Comparison of ENCODE assay signal across 9 cellular contexts in genomic region chr3:47113669-47114365, GRCh38. TPM values are rescaled to one million over a fixed set of nuclear protein-coding genes. Genes with fewer than 3 reads are reported as not detected.
DNase-seq lines count a peak whose midpoint lies in the region; ATAC-seq, FAIRE-seq and TF ChIP-seq lines count a peak whose summit lies in the region.
"Had no signal": no experiment of that assay in that cellular context is flagged by ENCODE, and none has a peak within 500 bp of the region (broad histone marks: within the 10 kb centered on the region; RNA-seq: fewer than 3 reads in every experiment).

No MANE protein-coding gene starts in this region.

- TF ChIP-seq CTCF in brain microvascular endothelial cell (IDR thresholded peaks at IDR 0.05; ENCODE audit: low read depth, low read length, missing control alignments), result no peak

- peak; percentile 95 to 96 for ATAC-seq in naive B cell (ENCODE audit: low read depth in 2 of 2)
- ATAC-seq in GM21381 (IDR thresholded peaks at IDR 0.05; ENCODE audit: unreplicated experiment), result no peak
- no peak for ATAC-seq in HG03460 (IDR thresholded peaks at IDR 0.05; ENCODE audit: unreplicated experiment)
- no peak for ATAC-seq in HG02852 (IDR thresholded peaks at IDR 0.05; ENCODE audit: unreplicated experiment)

- no peak overlapping the region for H3K4me3 ChIP-seq in brain microvascular endothelial cell (ENCODE audit: low read depth, low read length)

- peak overlapping the region; percentile 29 to 86 (median 60) for H3K27ac Mint-ChIP-seq in naive B cell

- no peaks in the 10 kb centered on the region for H3K27me3 ChIP-seq in brain microvascular endothelial cell (replicated peaks)

- FAIRE-seq in GM18507 (lab: Jason Lieb, UNC), result peak; percentile 65

- DNase-seq in GM18507 (ENCODE audit: extremely low spot score, insufficient read length, low read depth) (no peak), NOMO-1 (lab: John Stamatoyannopoulos, UW; ENCODE audit: unreplicated experiment in 2 of 2) (peak; percentile 27 to 85), brain microvascular endothelial cell (peak; percentile 38), naive B cell (peak; percentile 31), amygdala (lab: John Stamatoyannopoulos, UW) (no peak)
- DNase-seq: NCI-H446 had no signal

- H3K27me3 Mint-ChIP-seq in naive B cell, result no peaks in the 10 kb centered on the region

- peaks cover 0 to 12% of the 10 kb centered on the region in 2 donors for H3K36me3 Mint-ChIP-seq in naive B cell

- peak overlapping the region; percentile 81 for H3K27ac ChIP-seq in brain microvascular endothelial cell

- peak overlapping the region in 2 of 8 donors; percentile 7 to 26 for H3K4me3 Mint-ChIP-seq in naive B cell

- in situ Hi-C loops in brain microvascular endothelial cell (cut with HindIII; ENCODE audit: low pct_ligation_motif_present, low sequenced_read_pairs), result no loop called here

- peaks cover 21 to 32% (median 23%) of the 10 kb centered on the region in 3 donors for H3K4me1 Mint-ChIP-seq in naive B cell

- peaks cover 14% of the 10 kb centered on the region for H3K36me3 ChIP-seq in brain microvascular endothelial cell (replicated peaks)

- H3K9me3 Mint-ChIP-seq in naive B cell, result no peaks in the 10 kb centered on the region

RNA-seq across cellular contexts. Expression of gene SETD2, which starts 50.1 kb away (rescaled TPM):
- 10 to 100 TPM in 5 of 6 donors, 1 to 10 TPM in 1; 7.0 to 41.3 (median 19.6) TPM for polyA plus RNA-seq in naive B cell (ENCODE audit: low read depth in 6 of 6)

Comparison
In these comparisons a context has a peak if more than half of its experiments do, and no peak if none do; other contexts are left out.
1. DNase-seq: peak in NOMO-1 (2 of 2), brain microvascular endothelial cell (single experiment) and naive B cell (single experiment); none in GM18507 (single experiment) and amygdala (0 of 56).
2. ATAC-seq: peak in naive B cell (2 of 2); none in GM21381 (single experiment), HG03460 (single experiment) and HG02852 (single experiment).